9 cellular contexts compared by ENCODE assay signal in genomic region chr16:23694707-23695373, GRCh38. TPM values are rescaled to one million over a fixed set of nuclear protein-coding genes. Genes with fewer than 3 reads are reported as not detected.
A peak's percentile ranks its signal among the peaks of the same experiment; 100 is the strongest.
DNase-seq lines count a peak whose midpoint lies in the region; ATAC-seq and TF ChIP-seq lines count a peak whose summit lies in the region.
"Had no signal": no experiment of that assay in that cellular context is flagged by ENCODE, and none has a peak within 500 bp of the region (broad histone marks: within the 10 kb centered on the region; RNA-seq: fewer than 3 reads in every experiment).

No MANE protein-coding gene starts in this region.

- H3K4me3 ChIP-seq in upper lobe of right lung = no peak overlapping the region

- peaks cover 5% of the 10 kb centered on the region for H3K36me3 Mint-ChIP-seq in chondrocyte (ENCODE audit: low read depth)

- H3K9me3 ChIP-seq in upper lobe of right lung = no peaks in the 10 kb centered on the region

- peak overlapping the region; percentile 42 for H3K4me3 Mint-ChIP-seq in chondrocyte (ENCODE audit: unreplicated experiment)
- H3K4me3 Mint-ChIP-seq: CD4-positive, alpha-beta T cell had no signal

- DNase-seq in Right ventricle myocardium inferior (ENCODE audit: missing footprints) (peak; percentile 69), cardiac septum (ENCODE audit: low spot score) (no peak), chondrocyte (ENCODE audit: low spot score) (no peak), kidney tubule cell (ENCODE audit: low spot score) (peak; percentile 55), upper lobe of right lung (no peak), RKO (ENCODE audit: low spot score) (no peak), NCI-H774 (lab: John Stamatoyannopoulos, UW) (no peak)
- no peak for DNase-seq in activated CD8-positive, alpha-beta memory T cell treated with anti-CD3 and anti-CD28 coated beads, Interleukin-2, amount 50 U/mL, for 4 hours
- DNase-seq: CD4-positive, alpha-beta T cell had no signal

- H3K36me3 ChIP-seq in upper lobe of right lung = peaks cover 7% of the 10 kb centered on the region

- H3K27ac ChIP-seq in upper lobe of right lung = no peak overlapping the region

- intact Hi-C loops in Right ventricle myocardium inferior (cut with DNase I) = no loop called here
- intact Hi-C loops in cardiac septum (cut with DNase I) = no loop called here
- intact Hi-C loops in upper lobe of right lung (cut with DNase I) = no loop called here

- H3K9me3 Mint-ChIP-seq in chondrocyte (ENCODE audit: low read depth) = no peaks in the 10 kb centered on the region
- H3K9me3 Mint-ChIP-seq: CD4-positive, alpha-beta T cell had no signal

- H3K27me3 ChIP-seq in upper lobe of right lung = peaks cover 6% of the 10 kb centered on the region

- TF ChIP-seq CTCF in chondrocyte (IDR thresholded peaks at IDR 0.05) (no peak), upper lobe of right lung (IDR thresholded peaks at IDR 0.05) (no peak)

- H3K4me1 Mint-ChIP-seq in chondrocyte (ENCODE audit: low read depth) = peaks cover 9% of the 10 kb centered on the region

- peak overlapping the region; percentile 8 for H3K27ac Mint-ChIP-seq in chondrocyte (ENCODE audit: unreplicated experiment)
- H3K27ac Mint-ChIP-seq: CD4-positive, alpha-beta T cell had no signal

- H3K27me3 Mint-ChIP-seq in chondrocyte (ENCODE audit: low read depth) = no peaks in the 10 kb centered on the region
- H3K27me3 Mint-ChIP-seq: CD4-positive, alpha-beta T cell had no signal

- ATAC-seq in Right ventricle myocardium inferior (peak; percentile 36), upper lobe of right lung (peak; percentile 14)

- no peaks in the 10 kb centered on the region for H3K4me1 ChIP-seq in upper lobe of right lung

RNA-seq across cellular contexts. Expression of gene PLK1, which starts 16.2 kb away (rescaled TPM):
- total RNA-seq in Right ventricle myocardium inferior = 1.2 TPM
- 0.54 TPM for total RNA-seq in cardiac septum
- total RNA-seq in chondrocyte = 6.2 to 14.5 TPM (median 14.2 TPM) in 3 replicates
- total RNA-seq in upper lobe of right lung = 1.8 TPM

RNA-seq across cellular contexts. Expression of gene ERN2, which starts 18.2 kb away (rescaled TPM):
- total RNA-seq in Right ventricle myocardium inferior (not detected), cardiac septum (not detected), chondrocyte (not detected in 3 replicates), upper lobe of right lung (0.29 TPM)
- total RNA-seq: CD4-positive, alpha-beta T cell had no signal

RNA-seq across cellular contexts. Expression of gene DCTN5, which starts 53.6 kb away (rescaled TPM):
- total RNA-seq in Right ventricle myocardium inferior (38.2 TPM), cardiac septum (38.4 TPM), chondrocyte (65.9 to 69.8 TPM (median 68.0 TPM) in 3 replicates), upper lobe of right lung (48.7 TPM)

RNA-seq across cellular contexts. Expression of gene PALB2, which starts 53.7 kb away (rescaled TPM):
- total RNA-seq in Right ventricle myocardium inferior (4.9 TPM), cardiac septum (4.6 TPM), chondrocyte (8.4 to 13.2 TPM (median 8.7 TPM) in 3 replicates), upper lobe of right lung (11.7 TPM)

RNA-seq across cellular contexts. Expression of gene CHP2, which starts 60.0 kb away (rescaled TPM):
- total RNA-seq in Right ventricle myocardium inferior (not detected), cardiac septum (not detected), chondrocyte (not detected in 3 replicates), upper lobe of right lung (not detected)
- total RNA-seq: CD4-positive, alpha-beta T cell had no signal

Comparison
In these comparisons a context has a peak if more than half of its experiments do, and no peak if none do; other contexts are left out.
1. DNase-seq: peak in Right ventricle myocardium inferior (single experiment) and kidney tubule cell (single experiment); none in cardiac septum (single experiment), chondrocyte (single experiment), upper lobe of right lung (single experiment), RKO (single experiment), NCI-H774 (single experiment) and activated CD8-positive, alpha-beta memory T cell treated with anti-CD3 and anti-CD28 coated beads, Interleukin-2, amount 50 U/mL, for 4 hours (single experiment).